ENCODE assay signal across 8 cellular contexts in genomic region chr5:150640311-150641005, GRCh38. TPM values are rescaled to one million over a fixed set of nuclear protein-coding genes. Genes with fewer than 3 reads are reported as not detected.
DNase-seq lines count a peak whose midpoint lies in the region; ATAC-seq and TF ChIP-seq lines count a peak whose summit lies in the region.

Gene SYNPO, plus strand, starts transcription at chr5:150640660. Its CDS starts 7,616 bp downstream, at chr5:150648276.

- H3K27ac Mint-ChIP-seq in brain: peak within 1 kb of the TSS in 4 of 5 experiments; percentile 61 to 94 (median 86)

- ATAC-seq in left lobe of liver (peak; percentile 59), HG02973 (IDR thresholded peaks at IDR 0.05; ENCODE audit: unreplicated experiment) (no peak), GM21723 (IDR thresholded peaks at IDR 0.05; ENCODE audit: unreplicated experiment) (no peak)
- no peak for ATAC-seq in activated CD4-positive, CD25-positive, alpha-beta regulatory T cell treated with anti-CD3 and anti-CD28 coated beads, Interleukin-2, amount 50 U/mL, for 24 hours

- H3K9me3 Mint-ChIP-seq in brain: peaks cover 0 to 8% (median 0%) of the 10 kb centered on the region in 5 experiments

- TF ChIP-seq CTCF in brain (conservative IDR thresholded peaks at IDR 0.05): no peak

- no peaks in the 10 kb centered on the region for H3K36me3 Mint-ChIP-seq in brain

- peak within 1 kb of the TSS; percentile 88 for H3K27ac ChIP-seq in temporal lobe (ENCODE audit: low read depth, low read length)

- H3K27me3 Mint-ChIP-seq in brain: peaks cover 3% of the 10 kb centered on the region

- DNase-seq in HuH-7 (ENCODE audit: low spot score) (peak; percentile 58), left lobe of liver (ENCODE audit: low spot score) (peak; percentile 80)
- no peak for DNase-seq in activated naive CD4-positive, alpha-beta T cell treated with Interleukin-2 at 50 U/mL for 16 hours

- H3K4me3 Mint-ChIP-seq in brain: peak within 1 kb of the TSS in 3 of 5 experiments; percentile 35 to 87 (median 49)

- H3K4me1 Mint-ChIP-seq in brain: peaks cover 89% of the 10 kb centered on the region

RNA-seq across cellular contexts. Expression of gene SYNPO, which starts in this region (rescaled TPM):
- polyA plus RNA-seq in brain (ENCODE audit: insufficient read depth, low read depth, low replicate concordance): 50.7 TPM
- total RNA-seq in left lobe of liver (51.7 TPM), temporal lobe (4.9 TPM)
